ENCODE assay signal across 11 cellular contexts in genomic region chr19:49020931-49021895, GRCh38. TPM values are rescaled to one million over a fixed set of nuclear protein-coding genes. Genes with fewer than 3 reads are reported as not detected.
DNase-seq lines count a peak whose midpoint lies in the region; ATAC-seq and TF ChIP-seq lines count a peak whose summit lies in the region.
"Had no signal": no experiment of that assay in that cellular context is flagged by ENCODE, and none has a peak within 500 bp of the region (broad histone marks: within the 10 kb centered on the region; RNA-seq: fewer than 3 reads in every experiment).

No MANE protein-coding gene starts in this region.

- no peaks in the 10 kb centered on the region for H3K9me3 ChIP-seq in CD4-positive, CD25-positive, alpha-beta regulatory T cell (ENCODE audit: control insufficient read depth in 2 of 2, low read length in 2 of 2)
- H3K9me3 ChIP-seq in H9 (ENCODE audit: control insufficient read depth, low read depth, low read length): no peaks in the 10 kb centered on the region
- H3K9me3 ChIP-seq: SJCRH30 had no signal

- H3K27ac Mint-ChIP-seq in CD4-positive, CD25-positive, alpha-beta regulatory T cell: peak overlapping the region in 2 of 3 donors; percentile 52 to 60
- H3K27ac Mint-ChIP-seq in H9: no peak overlapping the region; a peak in 1 of 7 replicates

- no peaks in the 10 kb centered on the region for H3K36me3 ChIP-seq in CD4-positive, CD25-positive, alpha-beta regulatory T cell (ENCODE audit: control insufficient read depth, insufficient read depth, low read length)
- H3K36me3 ChIP-seq: SJCRH30 had no signal

- H3K14ac ChIP-seq in H9 (ENCODE audit: insufficient read depth, low read length): no peak overlapping the region

- no peaks in the 10 kb centered on the region for H4K20me1 ChIP-seq in H9 (ENCODE audit: control insufficient read depth, insufficient read depth, insufficient read length)

- no peak overlapping the region for H2BK12ac ChIP-seq in H9 (ENCODE audit: insufficient read length, low read depth, low read length)

- no peak overlapping the region for H4K8ac ChIP-seq in H9 (replicated peaks; ENCODE audit: insufficient read length, low read depth, low read length)

- no peak overlapping the region for H3K4me3 ChIP-seq in CD4-positive, CD25-positive, alpha-beta regulatory T cell (ENCODE audit: low read depth, low read length)
- H3K4me3 ChIP-seq: SJCRH30 had no signal

- no peak for TF ChIP-seq CTCF in H9 (conservative IDR thresholded peaks at IDR 0.05)

- H3K36me3 Mint-ChIP-seq in CD4-positive, CD25-positive, alpha-beta regulatory T cell: no peaks in the 10 kb centered on the region
- peaks cover 0 to 5% (median 4%) of the 10 kb centered on the region in 3 experiments; a peak in 4 of 7 replicates for H3K36me3 Mint-ChIP-seq in H9 (ENCODE audit: insufficient read depth in 1 of 3, low read depth in 3 of 3)

- H3K23me2 ChIP-seq in H9 (ENCODE audit: insufficient read length, low read depth, low read length, poor library complexity, severe bottlenecking): peaks cover 8% of the 10 kb centered on the region

- peak overlapping the region; percentile 5 for H2BK120ac ChIP-seq in H9 (ENCODE audit: low read depth, low read length, poor library complexity, severe bottlenecking)

- ATAC-seq in CD4-positive, CD25-positive, alpha-beta regulatory T cell (ENCODE audit: low read depth in 2 of 2): no peak
- ATAC-seq in HG02973 (IDR thresholded peaks at IDR 0.05; ENCODE audit: unreplicated experiment): no peak
- ATAC-seq in HG03139 (IDR thresholded peaks at IDR 0.05; ENCODE audit: unreplicated experiment): no peak

- H2BK20ac ChIP-seq in H9 (ENCODE audit: low read depth, low read length, poor library complexity, severe bottlenecking): no peak overlapping the region

- no peak overlapping the region for H3K56ac ChIP-seq in H9 (ENCODE audit: insufficient read length, low read depth, low read length)

- H3K18ac ChIP-seq in H9 (ENCODE audit: insufficient read length, low read depth, low read length): no peak overlapping the region

- H3K27me3 ChIP-seq in CD4-positive, CD25-positive, alpha-beta regulatory T cell (ENCODE audit: control insufficient read depth, insufficient read depth, low read length): no peaks in the 10 kb centered on the region
- H3K27me3 ChIP-seq in H9 (ENCODE audit: insufficient read depth, low read length): no peaks in the 10 kb centered on the region; the same call in 1 of the 2 replicates
- H3K27me3 ChIP-seq: SJCRH30 had no signal

- H2AK5ac ChIP-seq in H9 (ENCODE audit: insufficient read length, low read length): no peak overlapping the region

- H2BK5ac ChIP-seq in H9 (ENCODE audit: insufficient read length, low read length): no peak overlapping the region

- no peaks in the 10 kb centered on the region for H3K79me1 ChIP-seq in H9 (ENCODE audit: insufficient read depth, low read depth, low read length, poor library complexity, severe bottlenecking)

- no peak overlapping the region for H3T11ph ChIP-seq in H9 (ENCODE audit: low read length)

- no peaks in the 10 kb centered on the region for H3K79me2 ChIP-seq in H9 (ENCODE audit: insufficient read depth, low read length)

- no CpG with 5 or more reads among the region's 16 CpGs for WGBS in H9 (ENCODE audit: extremely low coverage, insufficient read length, low lambda C conversion rate)

- H3K4me2 ChIP-seq in H9 (ENCODE audit: insufficient read depth, insufficient read length, low read length): peak overlapping the region; percentile 9

- H3K4me1 ChIP-seq in CD4-positive, CD25-positive, alpha-beta regulatory T cell (ENCODE audit: control insufficient read depth, insufficient read depth, low read length, poor library complexity, severe bottlenecking): peaks cover 31% of the 10 kb centered on the region
- peaks cover 4% of the 10 kb centered on the region; the same call in 1 of the 2 replicates for H3K4me1 ChIP-seq in H9 (ENCODE audit: insufficient read depth, low read length)
- H3K4me1 ChIP-seq: SJCRH30 had no signal

- no peak overlapping the region for H4K5ac ChIP-seq in H9 (ENCODE audit: insufficient read length, low read depth, low read length)

- no peak overlapping the region for H3K23ac ChIP-seq in H9 (ENCODE audit: insufficient read length, low read depth, low read length)

- peak overlapping the region in 3 of 4 donors; percentile 1 to 80 (median 1) for H3K4me3 Mint-ChIP-seq in CD4-positive, CD25-positive, alpha-beta regulatory T cell
- no peak overlapping the region; a peak in 1 of 5 replicates for H3K4me3 Mint-ChIP-seq in H9

- DNase-seq in CD4-positive, CD25-positive, alpha-beta regulatory T cell: no peak
- no peak for DNase-seq in H9
- peak; percentile 49 for DNase-seq in RKO (ENCODE audit: low spot score)
- DNase-seq in glomerular visceral epithelial cell (ENCODE audit: extremely low spot score): peak; percentile 83
- DNase-seq in SKM-1 (lab: John Stamatoyannopoulos, UW; ENCODE audit: unreplicated experiment): no peak
- DNase-seq in G401 (ENCODE audit: low spot score): no peak
- DNase-seq: NCI-H2081, SJCRH30 had no signal

- no peak overlapping the region for H2BK15ac ChIP-seq in H9 (ENCODE audit: low read depth, low read length)

- peaks cover 0 to 1% (median 0%) of the 10 kb centered on the region in 7 donors for H3K9me3 Mint-ChIP-seq in CD4-positive, CD25-positive, alpha-beta regulatory T cell
- peaks cover 0 to 1% of the 10 kb centered on the region in 2 experiments; a peak in 2 of 5 replicates for H3K9me3 Mint-ChIP-seq in H9

- in situ Hi-C loops in G401 (cut with HindIII; ENCODE audit: low sequenced_read_pairs): no loop called here

- peaks cover 7 to 36% (median 15%) of the 10 kb centered on the region in 4 donors for H3K4me1 Mint-ChIP-seq in CD4-positive, CD25-positive, alpha-beta regulatory T cell
- H3K4me1 Mint-ChIP-seq in H9: peaks cover 15 to 36% of the 10 kb centered on the region in 2 experiments

- H2AFZ ChIP-seq in H9 (ENCODE audit: low read length): no peak overlapping the region

- H3K9ac ChIP-seq in H9 (ENCODE audit: extremely low read depth, insufficient read length, low read length): no peak overlapping the region

- no peak overlapping the region for H4K91ac ChIP-seq in H9 (ENCODE audit: insufficient read length, low read depth, low read length)

- no peak overlapping the region for H3K4ac ChIP-seq in H9 (ENCODE audit: low read depth, low read length)

- H3K27me3 Mint-ChIP-seq in CD4-positive, CD25-positive, alpha-beta regulatory T cell: peaks cover 10% of the 10 kb centered on the region
- H3K27me3 Mint-ChIP-seq in H9 (ENCODE audit: low read depth): peaks cover 49% of the 10 kb centered on the region

- H3K27ac ChIP-seq in CD4-positive, CD25-positive, alpha-beta regulatory T cell (ENCODE audit: insufficient read depth, low read length, poor library complexity, severe bottlenecking): no peak overlapping the region
- no peak overlapping the region for H3K27ac ChIP-seq in H9 (ENCODE audit: insufficient read length, low read depth, low read length)
- H3K27ac ChIP-seq: SJCRH30 had no signal

RNA-seq across cellular contexts. Expression of gene CGB3, which starts 2.9 kb away (rescaled TPM):
- total RNA-seq in CD4-positive, CD25-positive, alpha-beta regulatory T cell: not detected
- not detected for polyA plus RNA-seq in CD4-positive, CD25-positive, alpha-beta regulatory T cell
- total RNA-seq in H9 (2021): 0.46 TPM in 1 of 2 replicates, not detected in the other
- not detected in 2 replicates for total RNA-seq in G401 (2014; rRNA removed; shearing (Covaris generic))
- total RNA-seq: activated CD8-positive, alpha-beta memory T cell treated with anti-CD3 and anti-CD28 coated beads for 36 hours; SJCRH30 had no signal

RNA-seq across cellular contexts. Expression of gene LHB, which starts 4.3 kb away (rescaled TPM):
- total RNA-seq in CD4-positive, CD25-positive, alpha-beta regulatory T cell: not detected
- not detected for polyA plus RNA-seq in CD4-positive, CD25-positive, alpha-beta regulatory T cell
- total RNA-seq in H9 (2021): not detected in 2 replicates
- not detected in 2 replicates for total RNA-seq in G401 (2014; rRNA removed; shearing (Covaris generic))
- total RNA-seq: activated CD8-positive, alpha-beta memory T cell treated with anti-CD3 and anti-CD28 coated beads for 36 hours; SJCRH30 had no signal

RNA-seq across cellular contexts. Expression of gene CGB2, which starts 10.5 kb away (rescaled TPM):
- total RNA-seq in CD4-positive, CD25-positive, alpha-beta regulatory T cell: not detected
- polyA plus RNA-seq in CD4-positive, CD25-positive, alpha-beta regulatory T cell: not detected
- 0.55 and 0.77 TPM in 2 replicates for total RNA-seq in H9 (2021)
- total RNA-seq in G401 (2014; rRNA removed; shearing (Covaris generic)): not detected in 2 replicates
- total RNA-seq: activated CD8-positive, alpha-beta memory T cell treated with anti-CD3 and anti-CD28 coated beads for 36 hours; SJCRH30 had no signal

RNA-seq across cellular contexts. Expression of gene CGB1, which starts 15.5 kb away (rescaled TPM):
- total RNA-seq in CD4-positive, CD25-positive, alpha-beta regulatory T cell: not detected
- polyA plus RNA-seq in CD4-positive, CD25-positive, alpha-beta regulatory T cell: not detected
- not detected in 2 replicates for total RNA-seq in H9 (2021)
- total RNA-seq in G401 (2014; rRNA removed; shearing (Covaris generic)): not detected in 2 replicates
- total RNA-seq: activated CD8-positive, alpha-beta memory T cell treated with anti-CD3 and anti-CD28 coated beads for 36 hours; SJCRH30 had no signal

RNA-seq across cellular contexts. Expression of gene CGB5, which starts 22.4 kb away (rescaled TPM):
- not detected for total RNA-seq in CD4-positive, CD25-positive, alpha-beta regulatory T cell
- polyA plus RNA-seq in CD4-positive, CD25-positive, alpha-beta regulatory T cell: not detected
- total RNA-seq in H9 (2021): not detected in 2 replicates
- total RNA-seq in G401 (2014; rRNA removed; shearing (Covaris generic)): not detected in 2 replicates
- total RNA-seq: activated CD8-positive, alpha-beta memory T cell treated with anti-CD3 and anti-CD28 coated beads for 36 hours; SJCRH30 had no signal

Comparison
In these comparisons a context has a peak if more than half of its experiments do, and no peak if none do; other contexts are left out.
1. DNase-seq: peak in RKO (single experiment) and glomerular visceral epithelial cell (single experiment); none in CD4-positive, CD25-positive, alpha-beta regulatory T cell (0 of 3), H9 (single experiment), SKM-1 (single experiment) and G401 (single experiment).
2. H3K27ac Mint-ChIP-seq: peak in CD4-positive, CD25-positive, alpha-beta regulatory T cell (2 of 3); none in H9 (0 of 3).
3. H3K4me3 Mint-ChIP-seq: peak in CD4-positive, CD25-positive, alpha-beta regulatory T cell (3 of 4); none in H9 (0 of 2).